ENCODE assay signal across 18 cellular contexts in genomic region chr2:50674876-50675275, GRCh38.
A peak's percentile ranks its signal among the peaks of the same experiment; 100 is the strongest.
DNase-seq lines count a peak whose midpoint lies in the region; ATAC-seq and TF ChIP-seq lines count a peak whose summit lies in the region.
"Had no signal": no experiment of that assay in that cellular context is flagged by ENCODE, and none has a peak within 500 bp of the region (broad histone marks: within the 10 kb centered on the region; RNA-seq: fewer than 3 reads in every experiment).

No MANE protein-coding gene starts in this region.

- ATAC-seq in natural killer cell treated with Interleukin-12 subunit alpha and Interleukin-12 subunit beta and Interleukin-15 and Interleukin-18, amount 100 ng/mL, for 72 hours = no peak
- ATAC-seq: activated CD8-positive, alpha-beta T cell treated with anti-CD3 and anti-CD28 coated beads, Interleukin-2, amount 10 ng/mL, durations not matched to agents 7 days and 5 days had no signal

- no peak overlapping the region for H2AFZ ChIP-seq in OCI-LY7 (ENCODE audit: low read length)

- no peaks in the 10 kb centered on the region for H3K27me3 ChIP-seq in endodermal cell (ENCODE audit: control insufficient read depth, insufficient read depth, low read length, poor library complexity, severe bottlenecking)
- H3K27me3 ChIP-seq in tibial artery = no peaks in the 10 kb centered on the region
- H3K27me3 ChIP-seq: BLaER1 treated with 17β-estradiol and CSF1 and Interleukin-3, amounts not matched to agents 10 nM and 100 nM; esophagus muscularis mucosa; MG63; upper lobe of left lung had no signal

- WGBS in endodermal cell (ENCODE audit: insufficient coverage in 1 of 2, insufficient read length in 1 of 2), 2 experiments = 95 to 100% methylated on average over 1 to 2 of the region's 2 CpGs

- H3K79me2 ChIP-seq in OCI-LY7 (ENCODE audit: insufficient read depth, low read depth, low read length) = no peaks in the 10 kb centered on the region

- H3K4me1 ChIP-seq in OCI-LY7 (ENCODE audit: insufficient read depth, low read length, poor library complexity, severe bottlenecking) (no peaks in the 10 kb centered on the region), endodermal cell (ENCODE audit: control insufficient read depth, insufficient read depth, low read length) (no peaks in the 10 kb centered on the region), tibial artery (no peaks in the 10 kb centered on the region)
- H3K4me1 ChIP-seq: esophagus muscularis mucosa, upper lobe of left lung had no signal

- 0 out of 2 replicates have a peak, but pooled peaks have one; percentile 19 for TF ChIP-seq CTCF in GM12874 (IDR thresholded peaks at IDR 0.05; ENCODE audit: insufficient read depth, low read depth, low read length)
- peak; percentile 41 for TF ChIP-seq CTCF in OCI-LY7 (conservative IDR thresholded peaks at IDR 0.05; ENCODE audit: low read length)
- peak; percentile 47 for TF ChIP-seq CTCF in endodermal cell (conservative IDR thresholded peaks at IDR 0.05)
- TF ChIP-seq CTCF in tibial artery (IDR thresholded peaks at IDR 0.05) = no peak

- H3K9ac ChIP-seq in endodermal cell (ENCODE audit: extremely low read depth, low read length, poor library complexity, severe bottlenecking) = no peak overlapping the region
- H3K9ac ChIP-seq: BLaER1 treated with 17β-estradiol and CSF1 and Interleukin-3, amounts not matched to agents 10 nM and 100 nM had no signal

- no peaks in the 10 kb centered on the region for H3K9me2 ChIP-seq in OCI-LY7 (ENCODE audit: insufficient read depth, low read length)

- H3K4me3 Mint-ChIP-seq in endodermal cell = no peak overlapping the region
- no peak overlapping the region for H3K4me3 Mint-ChIP-seq in natural killer cell treated with Interleukin-12 subunit alpha and Interleukin-12 subunit beta and Interleukin-15 and Interleukin-18, amount 100 ng/mL, for 72 hours
- H3K4me3 Mint-ChIP-seq: activated CD8-positive, alpha-beta T cell treated with anti-CD3 and anti-CD28 coated beads, Interleukin-2, amount 10 ng/mL, durations not matched to agents 7 days and 5 days; stimulated activated naive CD8-positive, alpha-beta T cell treated with anti-CD3 and anti-CD28 coated beads, Interleukin-15, Interleukin-2, amounts not matched to agents 100 ng/mL and 50 ng/mL, for 24 hours had no signal

- peaks cover 9% of the 10 kb centered on the region for H3K9me3 Mint-ChIP-seq in endodermal cell
- H3K9me3 Mint-ChIP-seq in natural killer cell treated with Interleukin-12 subunit alpha and Interleukin-12 subunit beta and Interleukin-15 and Interleukin-18, amount 100 ng/mL, for 72 hours = peaks cover 20% of the 10 kb centered on the region

- H3K9me3 ChIP-seq in OCI-LY7 (ENCODE audit: low read length) (no peaks in the 10 kb centered on the region), endodermal cell (ENCODE audit: control insufficient read depth, low read length) (no peaks in the 10 kb centered on the region), tibial artery (no peaks in the 10 kb centered on the region)
- H3K9me3 ChIP-seq: esophagus muscularis mucosa, MG63 had no signal

- peak; percentile 38 for DNase-seq in DMS 273 (lab: John Stamatoyannopoulos, UW; ENCODE audit: unreplicated experiment)
- no peak for DNase-seq in DMS 273 treated with DMSO at 0.1 percent for 48 hours (lab: John Stamatoyannopoulos, UW)
- DNase-seq in OCI-LY7 (ENCODE audit: low spot score) = peak; percentile 6
- peak; percentile 67 for DNase-seq in endodermal cell
- no peak for DNase-seq in natural killer cell treated with Interleukin-12 subunit alpha and Interleukin-12 subunit beta and Interleukin-15 and Interleukin-18, amount 100 ng/mL, for 72 hours (ENCODE audit: low spot score)
- DNase-seq in tibial artery = no peak
- DNase-seq in NCI-H1417 treated with DMSO at 0.1 percent for 48 hours (lab: John Stamatoyannopoulos, UW) = no peak
- DNase-seq: 8988T; activated CD8-positive, alpha-beta T cell treated with anti-CD3 and anti-CD28 coated beads, Interleukin-2, amount 10 ng/mL, durations not matched to agents 7 days and 5 days; mesenchymal stem cell; MG63; NCI-H2029; NCI-H526; upper lobe of left lung had no signal

- H3K27ac Mint-ChIP-seq in endodermal cell = no peak overlapping the region
- no peak overlapping the region for H3K27ac Mint-ChIP-seq in natural killer cell treated with Interleukin-12 subunit alpha and Interleukin-12 subunit beta and Interleukin-15 and Interleukin-18, amount 100 ng/mL, for 72 hours
- H3K27ac Mint-ChIP-seq: activated CD8-positive, alpha-beta T cell treated with anti-CD3 and anti-CD28 coated beads, Interleukin-2, amount 10 ng/mL, durations not matched to agents 7 days and 5 days; stimulated activated naive CD8-positive, alpha-beta T cell treated with anti-CD3 and anti-CD28 coated beads, Interleukin-15, Interleukin-2, amounts not matched to agents 100 ng/mL and 50 ng/mL, for 24 hours had no signal

- no peaks in the 10 kb centered on the region for H3K27me3 Mint-ChIP-seq in endodermal cell (ENCODE audit: insufficient read depth)
- no peaks in the 10 kb centered on the region for H3K27me3 Mint-ChIP-seq in natural killer cell treated with Interleukin-12 subunit alpha and Interleukin-12 subunit beta and Interleukin-15 and Interleukin-18, amount 100 ng/mL, for 72 hours
- H3K27me3 Mint-ChIP-seq: stimulated activated naive CD8-positive, alpha-beta T cell treated with anti-CD3 and anti-CD28 coated beads, Interleukin-15, Interleukin-2, amounts not matched to agents 100 ng/mL and 50 ng/mL, for 24 hours had no signal

- BruUV-seq in OCI-LY7 (replicated peaks; lab: Mats Ljungman, UMichigan) = no TSS peak

- H3K36me3 ChIP-seq in OCI-LY7 (ENCODE audit: insufficient read depth, low read length) (no peaks in the 10 kb centered on the region), endodermal cell (ENCODE audit: control insufficient read depth, insufficient read depth, low read length) (no peaks in the 10 kb centered on the region), tibial artery (no peaks in the 10 kb centered on the region)
- H3K36me3 ChIP-seq: BLaER1 treated with 17β-estradiol and CSF1 and Interleukin-3, amounts not matched to agents 10 nM and 100 nM; esophagus muscularis mucosa; MG63; upper lobe of left lung had no signal

- H4K20me1 ChIP-seq in OCI-LY7 (ENCODE audit: insufficient read depth, low read length) = no peaks in the 10 kb centered on the region
- H4K20me1 ChIP-seq: BLaER1 treated with 17β-estradiol and CSF1 and Interleukin-3, amounts not matched to agents 10 nM and 100 nM had no signal

- intact Hi-C loops in OCI-LY7 (cut with micrococcal nuclease; ENCODE audit: unreplicated experiment) = no loop called here
- intact Hi-C loops in tibial artery (cut with DNase I; ENCODE audit: low total_unique reads) = no loop called here

- no peaks in the 10 kb centered on the region for H3K36me3 Mint-ChIP-seq in endodermal cell (ENCODE audit: low read depth)
- H3K36me3 Mint-ChIP-seq in natural killer cell treated with Interleukin-12 subunit alpha and Interleukin-12 subunit beta and Interleukin-15 and Interleukin-18, amount 100 ng/mL, for 72 hours = peaks cover 7% of the 10 kb centered on the region

- H3K4me2 ChIP-seq in OCI-LY7 (ENCODE audit: low read length) = no peak overlapping the region
- H3K4me2 ChIP-seq: BLaER1 treated with 17β-estradiol and CSF1 and Interleukin-3, amounts not matched to agents 10 nM and 100 nM had no signal

- POLR2A ChIA-PET in OCI-LY7 (lab: Charles Lee) = no interaction called here

- no peaks in the 10 kb centered on the region for H3K4me1 Mint-ChIP-seq in endodermal cell
- H3K4me1 Mint-ChIP-seq in natural killer cell treated with Interleukin-12 subunit alpha and Interleukin-12 subunit beta and Interleukin-15 and Interleukin-18, amount 100 ng/mL, for 72 hours (ENCODE audit: low read depth in 2 of 2) = no peaks in the 10 kb centered on the region

- no peak overlapping the region for H3K4me3 ChIP-seq in OCI-LY7 (ENCODE audit: low read depth, low read length, poor library complexity, severe bottlenecking)
- no peak overlapping the region for H3K4me3 ChIP-seq in endodermal cell (ENCODE audit: low read length)
- no peak overlapping the region for H3K4me3 ChIP-seq in tibial artery
- H3K4me3 ChIP-seq: BLaER1 treated with 17β-estradiol and CSF1 and Interleukin-3, amounts not matched to agents 10 nM and 100 nM; esophagus muscularis mucosa; MG63; upper lobe of left lung had no signal

- H3K27ac ChIP-seq in OCI-LY7 (ENCODE audit: low read depth, low read length, poor library complexity, severe bottlenecking) = no peak overlapping the region
- no peak overlapping the region for H3K27ac ChIP-seq in endodermal cell (ENCODE audit: low read depth, low read length)
- H3K27ac ChIP-seq in tibial artery = no peak overlapping the region
- H3K27ac ChIP-seq: BLaER1 treated with 17β-estradiol and CSF1 and Interleukin-3, amounts not matched to agents 10 nM and 100 nM; esophagus muscularis mucosa; upper lobe of left lung had no signal

- CTCF ChIA-PET in OCI-LY7 (lab: Charles Lee; ENCODE audit: unreplicated experiment) = no interaction called here

Comparison
In these comparisons a context has a peak if more than half of its experiments do, and no peak if none do; other contexts are left out.
1. DNase-seq: peak in DMS 273 (single experiment), OCI-LY7 (single experiment) and endodermal cell (single experiment); none in DMS 273 treated with DMSO at 0.1 percent for 48 hours (single experiment), natural killer cell treated with Interleukin-12 subunit alpha and Interleukin-12 subunit beta and Interleukin-15 and Interleukin-18, amount 100 ng/mL, for 72 hours (single experiment), tibial artery (0 of 2) and NCI-H1417 treated with DMSO at 0.1 percent for 48 hours (single experiment).
2. CTCF ChIP-seq: peak in GM12874 (single experiment), OCI-LY7 (single experiment) and endodermal cell (single experiment); none in tibial artery (0 of 2).